9 cellular contexts compared by ENCODE assay signal in genomic region chr5:98827161-98827560, GRCh38. TPM values are rescaled to one million over a fixed set of nuclear protein-coding genes. Genes with fewer than 3 reads are reported as not detected.
DNase-seq lines count a peak whose midpoint lies in the region; ATAC-seq and TF ChIP-seq lines count a peak whose summit lies in the region.
"Had no signal": no experiment of that assay in that cellular context is flagged by ENCODE, and none has a peak within 500 bp of the region (broad histone marks: within the 10 kb centered on the region; RNA-seq: fewer than 3 reads in every experiment).

No MANE protein-coding gene starts in this region.

- no peaks in the 10 kb centered on the region for H4K20me1 ChIP-seq in smooth muscle cell (ENCODE audit: low read depth)

- no peaks in the 10 kb centered on the region for H3K79me2 ChIP-seq in smooth muscle cell (ENCODE audit: low read depth)

- DNase-seq in SIG-M5 treated with dmso at 0.1 percent for 504 hours (lab: John Stamatoyannopoulos, UW; ENCODE audit: unreplicated experiment): peak; percentile 7
- DNase-seq in SIG-M5 (lab: John Stamatoyannopoulos, UW): no peak
- DNase-seq in RPMI7951 (ENCODE audit: low read depth): peak; percentile 29
- DNase-seq in fibroblast of the conjunctiva (ENCODE audit: low read depth): peak; percentile 32
- no peak for DNase-seq in smooth muscle cell (lab: John Stamatoyannopoulos, UW; ENCODE audit: unreplicated experiment)
- DNase-seq in stimulated activated effector memory CD8-positive, alpha-beta T cell treated with anti-CD3 and anti-CD28 coated beads, Interleukin-12 subunit alpha, Interleukin-12 subunit beta, amount 100 ng/mL, for 72 hours (ENCODE audit: low spot score in 2 of 2): no peak
- no peak for DNase-seq in NOMO-1 treated with DMSO at 0.1 percent for 48 hours (lab: John Stamatoyannopoulos, UW; ENCODE audit: unreplicated experiment)
- DNase-seq: stimulated activated naive B cell treated with anti-CD40 and anti-IgM and Interleukin-4, amounts not matched to agents 10 μg/mL and 1 μg/mL and 100 μg/mL, for 72 hours had no signal

- no peak overlapping the region for H3K27ac ChIP-seq in smooth muscle cell (ENCODE audit: low read depth)

- H3K36me3 ChIP-seq in smooth muscle cell (ENCODE audit: low read depth): no peaks in the 10 kb centered on the region

- H3K4me1 ChIP-seq in smooth muscle cell (ENCODE audit: low read depth): no peaks in the 10 kb centered on the region

- H3K4me2 ChIP-seq in smooth muscle cell: no peak overlapping the region

- no peak overlapping the region for H3K4me3 ChIP-seq in smooth muscle cell

- H3K27me3 ChIP-seq in smooth muscle cell (ENCODE audit: low read depth): no peaks in the 10 kb centered on the region

- 49% methylated on average over 1 of the region's 1 CpG for WGBS in smooth muscle cell (ENCODE audit: low lambda C conversion rate)

- H3K9ac ChIP-seq in smooth muscle cell (ENCODE audit: low read depth): no peak overlapping the region

- TF ChIP-seq CTCF in smooth muscle cell (IDR thresholded peaks at IDR 0.05; ENCODE audit: borderline replicate concordance, insufficient read depth, poor library complexity, severe bottlenecking): peak; percentile 56

- H3F3A ChIP-seq in smooth muscle cell (ENCODE audit: low read depth): no peaks in the 10 kb centered on the region

- no peaks in the 10 kb centered on the region for H3K36me3 Mint-ChIP-seq in stimulated activated effector memory CD8-positive, alpha-beta T cell treated with anti-CD3 and anti-CD28 coated beads, Interleukin-12 subunit alpha, Interleukin-12 subunit beta, amount 100 ng/mL, for 72 hours
- H3K36me3 Mint-ChIP-seq: stimulated activated naive B cell treated with anti-CD40 and anti-IgM and Interleukin-4, amounts not matched to agents 10 μg/mL and 1 μg/mL and 100 μg/mL, for 72 hours had no signal

- H3K9me3 ChIP-seq in smooth muscle cell (replicated peaks; ENCODE audit: low read depth): no peaks in the 10 kb centered on the region

- peak; percentile 68 for ATAC-seq in HG03095 (IDR thresholded peaks at IDR 0.05; ENCODE audit: unreplicated experiment)
- ATAC-seq in stimulated activated effector memory CD8-positive, alpha-beta T cell treated with anti-CD3 and anti-CD28 coated beads, Interleukin-12 subunit alpha, Interleukin-12 subunit beta, amount 100 ng/mL, for 72 hours: no peak

- no peaks in the 10 kb centered on the region for H3K4me1 Mint-ChIP-seq in stimulated activated effector memory CD8-positive, alpha-beta T cell treated with anti-CD3 and anti-CD28 coated beads, Interleukin-12 subunit alpha, Interleukin-12 subunit beta, amount 100 ng/mL, for 72 hours
- H3K4me1 Mint-ChIP-seq: stimulated activated naive B cell treated with anti-CD40 and anti-IgM and Interleukin-4, amounts not matched to agents 10 μg/mL and 1 μg/mL and 100 μg/mL, for 72 hours had no signal

- H2AFZ ChIP-seq in smooth muscle cell (ENCODE audit: low read depth): no peak overlapping the region

- no peak overlapping the region for H3K4me3 Mint-ChIP-seq in stimulated activated effector memory CD8-positive, alpha-beta T cell treated with anti-CD3 and anti-CD28 coated beads, Interleukin-12 subunit alpha, Interleukin-12 subunit beta, amount 100 ng/mL, for 72 hours
- H3K4me3 Mint-ChIP-seq: stimulated activated naive B cell treated with anti-CD40 and anti-IgM and Interleukin-4, amounts not matched to agents 10 μg/mL and 1 μg/mL and 100 μg/mL, for 72 hours had no signal

- H3K27ac Mint-ChIP-seq in stimulated activated effector memory CD8-positive, alpha-beta T cell treated with anti-CD3 and anti-CD28 coated beads, Interleukin-12 subunit alpha, Interleukin-12 subunit beta, amount 100 ng/mL, for 72 hours: no peak overlapping the region
- H3K27ac Mint-ChIP-seq: stimulated activated naive B cell treated with anti-CD40 and anti-IgM and Interleukin-4, amounts not matched to agents 10 μg/mL and 1 μg/mL and 100 μg/mL, for 72 hours had no signal

- no peaks in the 10 kb centered on the region for H3K9me3 Mint-ChIP-seq in stimulated activated effector memory CD8-positive, alpha-beta T cell treated with anti-CD3 and anti-CD28 coated beads, Interleukin-12 subunit alpha, Interleukin-12 subunit beta, amount 100 ng/mL, for 72 hours
- H3K9me3 Mint-ChIP-seq: stimulated activated naive B cell treated with anti-CD40 and anti-IgM and Interleukin-4, amounts not matched to agents 10 μg/mL and 1 μg/mL and 100 μg/mL, for 72 hours had no signal

RNA-seq across cellular contexts. Expression of gene RGMB, which starts 53.7 kb away (rescaled TPM):
- 10.0 and 12.4 TPM in 2 replicates for total RNA-seq in RPMI7951 (2014; rRNA removed; shearing (Covaris generic))
- 6.2 and 11.2 TPM in 2 replicates for total RNA-seq in smooth muscle cell
- polyA plus RNA-seq in smooth muscle cell: 5.7 and 8.0 TPM in 2 replicates

Comparison
In these comparisons a context has a peak if more than half of its experiments do, and no peak if none do; other contexts are left out.
1. DNase-seq: peak in SIG-M5 treated with dmso at 0.1 percent for 504 hours (single experiment), RPMI7951 (single experiment) and fibroblast of the conjunctiva (single experiment); none in SIG-M5 (single experiment), smooth muscle cell (single experiment), stimulated activated effector memory CD8-positive, alpha-beta T cell treated with anti-CD3 and anti-CD28 coated beads, Interleukin-12 subunit alpha, Interleukin-12 subunit beta, amount 100 ng/mL, for 72 hours (0 of 2) and NOMO-1 treated with DMSO at 0.1 percent for 48 hours (single experiment).